ENCODE assay signal across 9 cellular contexts in genomic region chr10:35563266-35563891, GRCh38. TPM values are rescaled to one million over a fixed set of nuclear protein-coding genes. Genes with fewer than 3 reads are reported as not detected.
DNase-seq lines count a peak whose midpoint lies in the region; ATAC-seq and TF ChIP-seq lines count a peak whose summit lies in the region.
"Had no signal": no experiment of that assay in that cellular context is flagged by ENCODE, and none has a peak within 500 bp of the region (broad histone marks: within the 10 kb centered on the region; RNA-seq: fewer than 3 reads in every experiment).

No MANE protein-coding gene starts in this region.

- no peak overlapping the region for H3K4me3 Mint-ChIP-seq in activated T-cell treated with anti-CD3 and anti-CD28 coated beads, Interleukin-2, amount 50 U/mL, for 24 hours

- ATAC-seq in HG03432 (IDR thresholded peaks at IDR 0.05; ENCODE audit: unreplicated experiment) (peak; percentile 56), foreskin keratinocyte (peak; percentile 75), GM21367 (IDR thresholded peaks at IDR 0.05; ENCODE audit: unreplicated experiment) (no peak)

- H3K9me3 Mint-ChIP-seq in activated T-cell treated with anti-CD3 and anti-CD28 coated beads, Interleukin-2, amount 50 U/mL, for 24 hours, result no peaks in the 10 kb centered on the region

- H3K36me3 ChIP-seq in parathyroid adenoma (ENCODE audit: control insufficient read depth, insufficient read depth, low read length), result no peaks in the 10 kb centered on the region

- no peak overlapping the region for H2AFZ ChIP-seq in parathyroid adenoma

- peaks cover 1% of the 10 kb centered on the region for H3K4me1 Mint-ChIP-seq in activated T-cell treated with anti-CD3 and anti-CD28 coated beads, Interleukin-2, amount 50 U/mL, for 24 hours (ENCODE audit: low read depth)

- H3K27me3 ChIP-seq in foreskin keratinocyte (no peaks in the 10 kb centered on the region), parathyroid adenoma (ENCODE audit: control insufficient read depth, insufficient read depth, low read length) (no peaks in the 10 kb centered on the region)

- H3K36me3 Mint-ChIP-seq in activated T-cell treated with anti-CD3 and anti-CD28 coated beads, Interleukin-2, amount 50 U/mL, for 24 hours (ENCODE audit: low read depth), result peaks cover 57% of the 10 kb centered on the region

- TF ChIP-seq CTCF in foreskin keratinocyte (conservative IDR thresholded peaks at IDR 0.05), result peak; percentile 91
- TF ChIP-seq CTCF in parathyroid adenoma (IDR thresholded peaks at IDR 0.05), result peak; percentile 95

- no peak overlapping the region for H3K4me2 ChIP-seq in parathyroid adenoma (ENCODE audit: low read length)

- no peak overlapping the region for H3K4me3 ChIP-seq in parathyroid adenoma (ENCODE audit: low read depth, low read length)

- H3K4me1 ChIP-seq in foreskin keratinocyte (no peaks in the 10 kb centered on the region), parathyroid adenoma (no peaks in the 10 kb centered on the region)

- H3K27me3 Mint-ChIP-seq in activated T-cell treated with anti-CD3 and anti-CD28 coated beads, Interleukin-2, amount 50 U/mL, for 24 hours, result no peaks in the 10 kb centered on the region

- no peak overlapping the region for H3K27ac Mint-ChIP-seq in activated T-cell treated with anti-CD3 and anti-CD28 coated beads, Interleukin-2, amount 50 U/mL, for 24 hours

- no peaks in the 10 kb centered on the region for H3K9me3 ChIP-seq in parathyroid adenoma (ENCODE audit: control insufficient read depth, low read length)

- H3K79me2 ChIP-seq in parathyroid adenoma, result no peaks in the 10 kb centered on the region

- peak; percentile 24 for DNase-seq in activated gamma-delta T cell treated with Interleukin-2 at 50 U/mL for 16 hours
- DNase-seq in activated gamma-delta T cell (lab: John Stamatoyannopoulos, UW), result no peak
- DNase-seq in NOMO-1 treated with DMSO at 0.1 percent for 48 hours (lab: John Stamatoyannopoulos, UW; ENCODE audit: unreplicated experiment), result peak; percentile 36
- DNase-seq in activated T-cell treated with anti-CD3 and anti-CD28 coated beads, Interleukin-2, amount 50 U/mL, for 24 hours, result peak; percentile 58
- no peak for DNase-seq in foreskin keratinocyte

- H3K27ac ChIP-seq in foreskin keratinocyte, result no peak overlapping the region
- H3K27ac ChIP-seq in parathyroid adenoma, result no peak overlapping the region

- H3K9ac ChIP-seq in parathyroid adenoma, result no peak overlapping the region

RNA-seq across cellular contexts. Expression of gene GJD4, which starts 41.8 kb away (rescaled TPM):
- total RNA-seq in foreskin keratinocyte, result not detected in 2 replicates
- polyA plus RNA-seq in foreskin keratinocyte, result not detected in 2 replicates
- total RNA-seq: frontal cortex had no signal

Comparison
In these comparisons a context has a peak if more than half of its experiments do, and no peak if none do; other contexts are left out.
1. DNase-seq: peak in activated gamma-delta T cell treated with Interleukin-2 at 50 U/mL for 16 hours (single experiment), NOMO-1 treated with DMSO at 0.1 percent for 48 hours (single experiment) and activated T-cell treated with anti-CD3 and anti-CD28 coated beads, Interleukin-2, amount 50 U/mL, for 24 hours (single experiment); none in activated gamma-delta T cell (single experiment) and foreskin keratinocyte (0 of 2).